27 cellular contexts compared by ENCODE assay signal in genomic region chr7:103833401-103833800, GRCh38.
DNase-seq lines count a peak whose midpoint lies in the region; ATAC-seq, FAIRE-seq and TF ChIP-seq lines count a peak whose summit lies in the region.
"Had no signal": no experiment of that assay in that cellular context is flagged by ENCODE, and none has a peak within 500 bp of the region (broad histone marks: within the 10 kb centered on the region; RNA-seq: fewer than 3 reads in every experiment).

No MANE protein-coding gene starts in this region.

- 59% methylated on average over 3 of the region's 3 CpGs for WGBS in mammary epithelial cell (ENCODE audit: low coverage, missing lambda C conversion rate)

- peaks cover 43% of the 10 kb centered on the region for H3K27me3 Mint-ChIP-seq in MCF 10A (ENCODE audit: insufficient read depth, unreplicated experiment)

- no peak overlapping the region for H3K4me3 Mint-ChIP-seq in MCF 10A (ENCODE audit: unreplicated experiment)
- H3K4me3 Mint-ChIP-seq: CD14-positive monocyte; CD4-positive, alpha-beta T cell; CD8-positive, alpha-beta memory T cell; H9 had no signal

- no peaks in the 10 kb centered on the region for H3K4me1 Mint-ChIP-seq in MCF 10A (ENCODE audit: insufficient read depth, unreplicated experiment)
- H3K4me1 Mint-ChIP-seq: CD14-positive monocyte; CD8-positive, alpha-beta memory T cell; H9 had no signal

- H3K9ac ChIP-seq in mammary epithelial cell (ENCODE audit: insufficient read depth, low read length): no peak overlapping the region
- H3K9ac ChIP-seq: BLaER1 treated with 17β-estradiol and CSF1 and Interleukin-3, amounts not matched to agents 10 nM and 100 nM; GM23248 had no signal

- TF ChIP-seq POLR2A in NB4 (IDR thresholded peaks at IDR 0.05; ENCODE audit: extremely low read depth, insufficient read length) (no peak), GM12892 (IDR thresholded peaks at IDR 0.05; ENCODE audit: low read depth, low read length) (no peak)

- no peaks in the 10 kb centered on the region for H3K36me3 ChIP-seq in mammary epithelial cell (ENCODE audit: insufficient read depth, low read length)
- H3K36me3 ChIP-seq: BLaER1 treated with 17β-estradiol and CSF1 and Interleukin-3, amounts not matched to agents 10 nM and 100 nM had no signal

- H3K4me3 ChIP-seq in mammary epithelial cell (replicated peaks in 1 of 3; ENCODE audit: insufficient read depth in 1 of 3, low read depth in 2 of 3, low read length in 3 of 3) (no peak overlapping the region), NB4 (ENCODE audit: low read depth, low read length) (no peak overlapping the region), epithelial cell of esophagus (ENCODE audit: low read length) (no peak overlapping the region)
- H3K4me3 ChIP-seq: A549; BLaER1 treated with 17β-estradiol and CSF1 and Interleukin-3, amounts not matched to agents 10 nM and 100 nM; GM23248 had no signal

- no peaks in the 10 kb centered on the region for H3K9me3 Mint-ChIP-seq in MCF 10A (ENCODE audit: unreplicated experiment)
- H3K9me3 Mint-ChIP-seq: CD4-positive, alpha-beta T cell; H9 had no signal

- H3K79me2 ChIP-seq in mammary epithelial cell (ENCODE audit: insufficient read depth, low read length): no peaks in the 10 kb centered on the region

- ATAC-seq in HG03571 (IDR thresholded peaks at IDR 0.05; ENCODE audit: unreplicated experiment): no peak
- ATAC-seq: A549, HCT116 had no signal

- no peak overlapping the region for H2AFZ ChIP-seq in mammary epithelial cell (ENCODE audit: low read depth, low read length)
- H2AFZ ChIP-seq: GM23248 had no signal

- CTCF ChIA-PET in mammary epithelial cell (lab: Charles Lee; ENCODE audit: low non-redundant PET): no interaction called here
- CTCF ChIA-PET in MCF 10A (lab: Yijun Ruan, JAX): interaction anchor here (0.7 kb wide), 1 partner anchor 57 kb away, joined by 3 read pairs; no protein-coding TSS in a partner anchor

- FAIRE-seq in GM12892 (lab: Jason Lieb, UNC): no peak
- FAIRE-seq: A549, D721Med, GM12891, GM19239 had no signal

- H4K20me1 ChIP-seq in mammary epithelial cell (ENCODE audit: insufficient read depth, low read length): no peaks in the 10 kb centered on the region
- H4K20me1 ChIP-seq: BLaER1 treated with 17β-estradiol and CSF1 and Interleukin-3, amounts not matched to agents 10 nM and 100 nM had no signal

- no peak overlapping the region for H3K4me2 ChIP-seq in mammary epithelial cell (ENCODE audit: insufficient read depth, low read depth, low read length)
- H3K4me2 ChIP-seq: A549; BLaER1 treated with 17β-estradiol and CSF1 and Interleukin-3, amounts not matched to agents 10 nM and 100 nM had no signal

- intact Hi-C loops in mammary epithelial cell (cut with micrococcal nuclease): no loop called here
- intact Hi-C loops in MCF 10A (cut with micrococcal nuclease): no loop called here

- no peak overlapping the region for H3K27ac Mint-ChIP-seq in MCF 10A (ENCODE audit: low read depth, unreplicated experiment)
- H3K27ac Mint-ChIP-seq: CD4-positive, alpha-beta T cell; CD8-positive, alpha-beta memory T cell; H9 had no signal

- no peaks in the 10 kb centered on the region for H3K36me3 Mint-ChIP-seq in MCF 10A (ENCODE audit: insufficient read depth, unreplicated experiment)
- H3K36me3 Mint-ChIP-seq: CD14-positive monocyte; CD8-positive, alpha-beta memory T cell had no signal

- BruUV-seq in mammary epithelial cell (replicated peaks; lab: Mats Ljungman, UMichigan) (no TSS peak), MCF 10A (replicated peaks; lab: Mats Ljungman, UMichigan) (no TSS peak)

- POLR2A ChIA-PET in MCF 10A (lab: Yijun Ruan, JAX): no interaction called here

- in situ Hi-C loops in mammary epithelial cell (cut with MboI; ENCODE audit: low sequenced_read_pairs in 2 of 2): no loop called here

- no peaks in the 10 kb centered on the region for H3K9me3 ChIP-seq in mammary epithelial cell (replicated peaks; ENCODE audit: insufficient read depth, low read length)
- H3K9me3 ChIP-seq: A549; BE2C; BLaER1 treated with 17β-estradiol and CSF1 and Interleukin-3, amounts not matched to agents 10 nM and 100 nM had no signal

- no peak for TF ChIP-seq CTCF in mammary epithelial cell (conservative IDR thresholded peaks at IDR 0.05 in 1 of 2, IDR thresholded peaks at IDR 0.05 in 1 of 2; ENCODE audit: extremely low read depth in 1 of 2, insufficient read depth in 1 of 2, low read depth in 1 of 2, low read length in 2 of 2)
- TF ChIP-seq CTCF in MCF 10A (IDR thresholded peaks at IDR 0.05; ENCODE audit: unreplicated experiment): no peak
- TF ChIP-seq CTCF in NB4 (IDR thresholded peaks at IDR 0.05; ENCODE audit: low read depth, low read length): no peak
- TF ChIP-seq CTCF in epithelial cell of esophagus (IDR thresholded peaks at IDR 0.05; ENCODE audit: insufficient read depth, low read depth, low read length, missing control alignments): no peak

- H3K4me1 ChIP-seq in mammary epithelial cell (ENCODE audit: insufficient read depth, low read length): no peaks in the 10 kb centered on the region
- H3K4me1 ChIP-seq: A549; BE2C; BLaER1 treated with 17β-estradiol and CSF1 and Interleukin-3, amounts not matched to agents 10 nM and 100 nM had no signal

- no peak overlapping the region for H3K27ac ChIP-seq in mammary epithelial cell (ENCODE audit: insufficient read depth, low read depth, low read length)
- H3K27ac ChIP-seq: A549; BLaER1 treated with 17β-estradiol and CSF1 and Interleukin-3, amounts not matched to agents 10 nM and 100 nM; GM23248 had no signal

- peaks cover 4% of the 10 kb centered on the region for H3K27me3 ChIP-seq in mammary epithelial cell (ENCODE audit: insufficient read depth, low read length)
- H3K27me3 ChIP-seq: BE2C; BLaER1 treated with 17β-estradiol and CSF1 and Interleukin-3, amounts not matched to agents 10 nM and 100 nM had no signal

- dilution Hi-C loops in mammary epithelial cell (cut with HindIII; ENCODE audit: low sequenced_read_pairs): no loop called here

- DNase-seq in mammary epithelial cell (peak; percentile 13), MCF 10A (ENCODE audit: unreplicated experiment) (no peak), NB4 (ENCODE audit: low read depth) (peak; percentile 8), epithelial cell of esophagus (ENCODE audit: low read depth) (peak; percentile 4), renal cortical epithelial cell (ENCODE audit: low read depth) (peak; percentile 20), cerebellar cortex (ENCODE audit: low spot score) (no peak), GM12892 (ENCODE audit: insufficient read length) (no peak)
- DNase-seq: 8988T; ACHN; AML-193; BE2C; CD4-positive, alpha-beta T cell; CD8-positive, alpha-beta memory T cell; DMS 273 treated with DMSO at 0.1 percent for 48 hours; DND-41; EL; GF-D8; GM23248; H9 had no signal

Comparison
In these comparisons a context has a peak if more than half of its experiments do, and no peak if none do; other contexts are left out.
1. DNase-seq: peak in mammary epithelial cell (single experiment), NB4 (single experiment), epithelial cell of esophagus (single experiment) and renal cortical epithelial cell (single experiment); none in MCF 10A (single experiment), cerebellar cortex (single experiment) and GM12892 (single experiment).